ENCODE assay signal across 23 cellular contexts in genomic region chr15:34240537-34240936, GRCh38. TPM values are rescaled to one million over a fixed set of nuclear protein-coding genes. Genes with fewer than 3 reads are reported as not detected.
DNase-seq lines count a peak whose midpoint lies in the region; ATAC-seq and TF ChIP-seq lines count a peak whose summit lies in the region.
"Had no signal": no experiment of that assay in that cellular context is flagged by ENCODE, and none has a peak within 500 bp of the region (broad histone marks: within the 10 kb centered on the region; RNA-seq: fewer than 3 reads in every experiment).

No MANE protein-coding gene starts in this region.

- H3K27me3 ChIP-seq in SK-N-SH (ENCODE audit: insufficient read depth) = no peaks in the 10 kb centered on the region
- H3K27me3 ChIP-seq: ascending aorta, BE2C, tibial artery had no signal

- no peaks in the 10 kb centered on the region for H3K9me3 ChIP-seq in SK-N-SH
- H3K9me3 ChIP-seq: ascending aorta, BE2C, tibial artery had no signal

- peak overlapping the region in 1 of 2 experiments; percentile 97; a peak in 2 of 4 replicates for H3K27ac ChIP-seq in SK-N-SH (ENCODE audit: low read depth in 2 of 2, low read length in 1 of 2)
- H3K27ac ChIP-seq: 22Rv1, ascending aorta, tibial artery had no signal

- H3K36me3 ChIP-seq in SK-N-SH (replicated peaks in 1 of 2; ENCODE audit: control insufficient read depth in 1 of 2, insufficient read depth in 2 of 2, low read length in 1 of 2) = peaks cover 7 to 17% of the 10 kb centered on the region in 2 experiments
- H3K36me3 ChIP-seq: BE2C had no signal

- no peaks in the 10 kb centered on the region for H4K20me1 ChIP-seq in SK-N-SH (ENCODE audit: insufficient read depth)

- TF ChIP-seq CTCF in SK-N-SH (IDR thresholded peaks at IDR 0.05) (no peak), GM20000 (IDR thresholded peaks at IDR 0.05; ENCODE audit: extremely low read depth, missing control alignments) (no peak)

- peak overlapping the region; percentile 58; the same call in 1 of the 2 replicates for H3K4me2 ChIP-seq in SK-N-SH

- H3K4me1 ChIP-seq in SK-N-SH (ENCODE audit: control insufficient read depth in 1 of 2, insufficient read depth in 2 of 2, low read depth in 1 of 2, low read length in 1 of 2) = peaks cover 0 to 13% of the 10 kb centered on the region in 2 experiments; a peak in 2 of 4 replicates
- H3K4me1 ChIP-seq: ascending aorta, BE2C, tibial artery had no signal

- H3K9ac ChIP-seq in SK-N-SH = no peak overlapping the region; the same call in 1 of the 2 replicates

- ATAC-seq in SK-N-SH treated with all-trans-retinoic acid at 6 μM for 48 hours (no peak), esophagus mucosa (peak; percentile 25)
- ATAC-seq: stimulated activated memory B cell treated with anti-CD40 and anti-IgM and Interleukin-4, amounts not matched to agents 10 μg/mL and 1 μg/mL and 100 μg/mL, for 72 hours had no signal

- TF ChIP-seq EP300 in SK-N-SH (IDR thresholded peaks at IDR 0.05; ENCODE audit: borderline replicate concordance in 1 of 2, low read depth in 1 of 2, low read length in 1 of 2) = no peak

- H3K79me2 ChIP-seq in SK-N-SH (ENCODE audit: insufficient read depth) = no peaks in the 10 kb centered on the region

- H3F3A ChIP-seq in SK-N-SH (replicated peaks; ENCODE audit: insufficient read depth) = peaks cover 32% of the 10 kb centered on the region

- POLR2A ChIA-PET in SK-N-SH (lab: Yijun Ruan, JAX) = no interaction called here

- no peak overlapping the region for H2AFZ ChIP-seq in SK-N-SH (ENCODE audit: low read depth)

- H3K9me2 ChIP-seq in SK-N-SH = no peaks in the 10 kb centered on the region

- in situ Hi-C loops in G401 (cut with HindIII; ENCODE audit: low sequenced_read_pairs) = no loop called here

- DNase-seq in SK-N-SH (no peak), GM20000 (ENCODE audit: low spot score) (no peak), ecto neural progenitor cell (ENCODE audit: low spot score) (no peak), G401 (ENCODE audit: low spot score) (no peak)
- DNase-seq in stimulated activated CD4-positive, alpha-beta T cell treated with anti-CD3 and anti-CD28 coated beads, Interleukin-1b, Interleukin-23, amount 100 ng/mL, for 48 hours = peak; percentile 25
- no peak for DNase-seq in stimulated activated CD4-positive, alpha-beta T cell treated with anti-CD3 and anti-CD28 coated beads, Interleukin-4, amount 100 ng/mL, for 1 hour
- DNase-seq: activated effector memory CD4-positive, alpha-beta T cell treated with Interleukin-2 at 50 U/mL for 16 hours; BE2C; Calu3; effector memory CD4-positive, alpha-beta T cell; head of caudate nucleus; immature natural killer cell; KG1; NCI-H1930; NCI-H446; nucleus accumbens; RPMI8226; tibial artery had no signal

- H3K4me3 ChIP-seq in SK-N-SH (ENCODE audit: low read depth in 2 of 2, low read length in 1 of 2) = no peak overlapping the region
- H3K4me3 ChIP-seq: ascending aorta, tibial artery had no signal

- 86% methylated on average over 3 of the region's 3 CpGs for WGBS in SK-N-SH (ENCODE audit: low lambda C conversion rate)

- CTCF ChIA-PET in SK-N-SH (lab: Yijun Ruan, JAX) = interaction anchor here (0.7 to 4.8 kb wide), 14 partner anchors 7 to 179 kb away, joined by 3 to 73 read pairs (median 7); partner anchors contain the start of genes EMC4, LPCAT4, NOP10 and NUTM1

- no peak for TF ChIP-seq RAD21 in SK-N-SH (IDR thresholded peaks at IDR 0.05; ENCODE audit: low read length)

TF ChIP-seq in SK-N-SH, 30 proteins besides CTCF, POLR2A, EP300 and RAD21 (continues in another document):
- no peak for TF ChIP-seq RXRA (IDR thresholded peaks at IDR 0.05; ENCODE audit: borderline replicate concordance, low read depth)
- no peak for TF ChIP-seq GABPA (IDR thresholded peaks at IDR 0.05; ENCODE audit: low read depth)
- no peak for TF ChIP-seq POLR2AphosphoS5 (IDR thresholded peaks at IDR 0.05; ENCODE audit: low read depth, low read length)
- TF ChIP-seq REST (IDR thresholded peaks at IDR 0.05; ENCODE audit: low read depth, low read length) = no peak
- no peak for TF ChIP-seq EZH2phosphoT487 (IDR thresholded peaks at IDR 0.05; ENCODE audit: borderline replicate concordance, low read depth)
- TF ChIP-seq TEAD4 (IDR thresholded peaks at IDR 0.05; ENCODE audit: borderline replicate concordance, insufficient read depth) = no peak
- no peak for TF ChIP-seq NFIC (IDR thresholded peaks at IDR 0.05; ENCODE audit: borderline replicate concordance)
- no peak for TF ChIP-seq RCOR1 (IDR thresholded peaks at IDR 0.05; ENCODE audit: low read length)

TF ChIP-seq in SK-N-SH treated with all-trans-retinoic acid at 6 μM for 48 hours, 23 proteins besides CTCF, POLR2A, EP300 and RAD21 (continues in another document):
- TF ChIP-seq ISL1 (CRISPR knock-in tag; IDR thresholded peaks at IDR 0.05) = no peak
- no peak for TF ChIP-seq GLIS3 (CRISPR knock-in tag; IDR thresholded peaks at IDR 0.05)
- TF ChIP-seq TOX (CRISPR knock-in tag; IDR thresholded peaks at IDR 0.05; ENCODE audit: borderline replicate concordance) = no peak
- TF ChIP-seq POU6F1 (CRISPR knock-in tag; IDR thresholded peaks at IDR 0.05; ENCODE audit: borderline replicate concordance, low read depth) = no peak
- TF ChIP-seq TSHZ2 (CRISPR knock-in tag; IDR thresholded peaks at IDR 0.05) = no peak
- no peak for TF ChIP-seq CSDC2 (CRISPR knock-in tag; IDR thresholded peaks at IDR 0.05)
- no peak for TF ChIP-seq SNAI2 (CRISPR knock-in tag; IDR thresholded peaks at IDR 0.05)
- no peak for TF ChIP-seq PATZ1 (CRISPR knock-in tag; IDR thresholded peaks at IDR 0.05; ENCODE audit: borderline replicate concordance)
- no peak for TF ChIP-seq ARNTL (CRISPR knock-in tag; IDR thresholded peaks at IDR 0.05; ENCODE audit: borderline replicate concordance, low read depth)
- no peak for TF ChIP-seq ZFP3 (CRISPR knock-in tag; IDR thresholded peaks at IDR 0.05)
- no peak for TF ChIP-seq BACH2 (CRISPR knock-in tag; IDR thresholded peaks at IDR 0.05; ENCODE audit: borderline replicate concordance)
- no peak for TF ChIP-seq TCF4 (CRISPR knock-in tag; IDR thresholded peaks at IDR 0.05; ENCODE audit: borderline replicate concordance)

RNA-seq across cellular contexts. Expression of gene EMC4, which starts 15.7 kb away (rescaled TPM):
- polyA plus RNA-seq in SK-N-SH (2012; rRNA removed) = 159 and 224 TPM in 2 replicates
- polyA plus RNA-seq in SK-N-SH (2012; cell fraction: cytosol; rRNA removed) = 202 and 227 TPM in 2 replicates
- 122 and 128 TPM in 2 replicates for polyA plus RNA-seq in SK-N-SH (2012; cell fraction: nucleus; rRNA removed)
- total RNA-seq in esophagus mucosa = 79.6 TPM
- total RNA-seq in G401 (2014; rRNA removed; shearing (Covaris generic)) = 202 TPM in 2 replicates

RNA-seq across cellular contexts. Expression of gene KATNBL1, which starts 30.6 kb away (rescaled TPM):
- polyA plus RNA-seq in SK-N-SH (2012; rRNA removed) = 13.8 and 20.3 TPM in 2 replicates
- 19.2 and 21.5 TPM in 2 replicates for polyA plus RNA-seq in SK-N-SH (2012; cell fraction: cytosol; rRNA removed)
- 26.6 and 42.4 TPM in 2 replicates for polyA plus RNA-seq in SK-N-SH (2012; cell fraction: nucleus; rRNA removed)
- 50.3 TPM for total RNA-seq in esophagus mucosa
- 60.6 and 75.6 TPM in 2 replicates for total RNA-seq in G401 (2014; rRNA removed; shearing (Covaris generic))
